Comparison of ENCODE assay signal across 31 cellular contexts in the genomic region with DNA sequence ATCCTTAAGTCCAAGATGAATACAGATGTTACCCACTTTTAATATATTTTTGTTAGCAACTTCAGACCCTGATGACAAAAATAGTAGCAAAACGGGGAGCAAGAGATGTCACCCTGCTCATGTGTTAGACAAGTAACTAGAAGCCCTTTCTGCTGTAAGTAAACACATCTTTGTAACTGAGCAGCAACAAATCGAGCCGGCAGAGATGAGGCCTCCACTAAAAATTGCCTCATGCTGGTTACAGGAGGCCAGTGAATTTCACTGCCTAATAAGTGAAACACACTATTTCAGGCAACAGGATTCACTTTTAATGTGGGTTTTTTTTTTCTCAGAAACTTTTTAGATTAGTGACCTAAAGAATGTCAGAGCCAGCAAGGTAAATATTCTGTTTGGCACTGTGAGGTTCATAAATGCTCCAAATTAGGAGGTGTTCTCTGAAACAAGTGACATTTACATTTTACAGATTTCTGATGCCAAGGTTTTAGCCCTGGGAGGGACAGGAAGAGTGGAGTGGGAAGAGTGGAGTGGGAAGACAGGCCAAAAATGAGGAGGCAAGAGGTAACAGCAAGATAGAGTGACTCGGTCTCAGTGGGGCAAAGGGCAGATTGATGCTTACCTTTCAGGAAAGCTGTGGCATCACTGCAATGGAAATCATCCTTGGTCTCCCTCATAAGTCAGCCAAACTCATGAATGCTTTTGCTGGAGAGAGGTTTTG. TPM values are rescaled to one million over a fixed set of nuclear protein-coding genes. Genes with fewer than 3 reads are reported as not detected.
DNase-seq lines count a peak whose midpoint lies in the region; ATAC-seq, FAIRE-seq and TF ChIP-seq lines count a peak whose summit lies in the region.
"Had no signal": no experiment of that assay in that cellular context is flagged by ENCODE, and none has a peak within 500 bp of the region (broad histone marks: within the 10 kb centered on the region; RNA-seq: fewer than 3 reads in every experiment).

No MANE protein-coding gene starts in this region.

- FAIRE-seq in H1 (lab: Jason Lieb, UNC), result no peak
- FAIRE-seq: bronchial epithelial cell, K562, RCC 7860 had no signal

- H3F3A ChIP-seq in PC-3 (ENCODE audit: low read length, unreplicated experiment), result no peaks in the 10 kb centered on the region

- H3K27me3 Mint-ChIP-seq in progenitor cell of endocrine pancreas, result no peaks in the 10 kb centered on the region
- H3K27me3 Mint-ChIP-seq: CD4-positive, CD25-positive, alpha-beta regulatory T cell; dendritic cell treated with granulocyte-macrophage colony-stimulating factor and Interleukin-4, amounts not matched to agents 40 ng/mL and 50 ng/mL, for 4 days; T-helper 17 cell had no signal

- no peak for TF ChIP-seq CTCF in PC-3 (conservative IDR thresholded peaks at IDR 0.05; ENCODE audit: low read depth, low read length)
- TF ChIP-seq CTCF in H1 (IDR thresholded peaks at IDR 0.05; ENCODE audit: control extremely low read depth in 1 of 3, insufficient read depth in 1 of 3, low read depth in 1 of 3, low read length in 3 of 3), result no peak
- TF ChIP-seq CTCF in vagina (IDR thresholded peaks at IDR 0.05), result no peak
- TF ChIP-seq CTCF in progenitor cell of endocrine pancreas (IDR thresholded peaks at IDR 0.05; ENCODE audit: unreplicated experiment), result no peak

- H3K9me3 ChIP-seq in PC-3 (ENCODE audit: low read length) (no peaks in the 10 kb centered on the region), H1 (ENCODE audit: insufficient read depth in 2 of 2, low read depth in 1 of 2, low read length in 1 of 2) (no peaks in the 10 kb centered on the region), mesenchymal stem cell (ENCODE audit: control insufficient read depth, low read length) (no peaks in the 10 kb centered on the region), vagina (no peaks in the 10 kb centered on the region)
- H3K9me3 ChIP-seq: adrenal gland, heart left ventricle, SJSA1, testis had no signal

- peak; percentile 42 for ATAC-seq in PC-3
- no peak for ATAC-seq in HG03520 (IDR thresholded peaks at IDR 0.05; ENCODE audit: unreplicated experiment)
- ATAC-seq: heart left ventricle, T-helper 17 cell had no signal

- H2BK12ac ChIP-seq in H1 (ENCODE audit: low read depth, low read length), result no peak overlapping the region
- H2BK12ac ChIP-seq in mesenchymal stem cell (ENCODE audit: low read length in 2 of 2), result peak overlapping the region; percentile 34 to 78

- H3K9ac ChIP-seq in PC-3 (ENCODE audit: low read length) (no peak overlapping the region), H1 (replicated peaks in 1 of 4; ENCODE audit: extremely low read depth in 1 of 4, low read depth in 3 of 4, low read length in 3 of 4) (no peak overlapping the region), mesenchymal stem cell (ENCODE audit: low read length) (no peak overlapping the region)

- no peak overlapping the region for H3K56ac ChIP-seq in H1 (replicated peaks; ENCODE audit: insufficient read length, low read depth, low read length)

- H3K79me2 ChIP-seq in PC-3 (ENCODE audit: low read length) (no peaks in the 10 kb centered on the region), H1 (ENCODE audit: control insufficient read depth in 1 of 2, insufficient read depth in 2 of 2, low read length in 2 of 2) (no peaks in the 10 kb centered on the region)

- no peak overlapping the region for H3K23ac ChIP-seq in H1 (ENCODE audit: insufficient read length)
- H3K23ac ChIP-seq in mesenchymal stem cell (ENCODE audit: low read length in 2 of 2), result no peak overlapping the region

- no peaks in the 10 kb centered on the region for H3K9me2 ChIP-seq in PC-3 (replicated peaks; ENCODE audit: low read length)

- H3K36me3 Mint-ChIP-seq in progenitor cell of endocrine pancreas (ENCODE audit: insufficient read depth), result no peaks in the 10 kb centered on the region
- H3K36me3 Mint-ChIP-seq: CD4-positive, CD25-positive, alpha-beta regulatory T cell had no signal

- H2AK5ac ChIP-seq in H1 (ENCODE audit: low read depth, low read length) (no peak overlapping the region), mesenchymal stem cell (ENCODE audit: low read length, severe bottlenecking) (peak overlapping the region; percentile 65)

- H2AFZ ChIP-seq in PC-3 (ENCODE audit: low read length), result no peak overlapping the region
- H2AFZ ChIP-seq in H1 (ENCODE audit: low read length), result no peak overlapping the region
- H2AFZ ChIP-seq in mesenchymal stem cell (ENCODE audit: low read depth, low read length), result peak overlapping the region; percentile 42

- no peak overlapping the region for H2BK120ac ChIP-seq in H1 (replicated peaks; ENCODE audit: low read depth, low read length)
- no peak overlapping the region for H2BK120ac ChIP-seq in mesenchymal stem cell (ENCODE audit: low read depth, low read length)

- no peaks in the 10 kb centered on the region for H3K23me2 ChIP-seq in H1 (ENCODE audit: low read depth, low read length)

- TF ChIP-seq POLR2A in H1 (IDR thresholded peaks at IDR 0.05; ENCODE audit: control extremely low read depth in 1 of 2, low read depth in 2 of 2, low read length in 2 of 2) (no peak), vagina (IDR thresholded peaks at IDR 0.05) (no peak)

- intact Hi-C loops in PC-3 (cut with micrococcal nuclease) (no loop called here), vagina (cut with DNase I) (no loop called here)

- H3K27ac Mint-ChIP-seq in progenitor cell of endocrine pancreas, result no peak overlapping the region
- H3K27ac Mint-ChIP-seq: dendritic cell treated with granulocyte-macrophage colony-stimulating factor and Interleukin-4, amounts not matched to agents 40 ng/mL and 50 ng/mL, for 4 days; T-helper 17 cell had no signal

- no peaks in the 10 kb centered on the region for H3K9me3 Mint-ChIP-seq in progenitor cell of endocrine pancreas (ENCODE audit: low read depth)
- H3K9me3 Mint-ChIP-seq: dendritic cell treated with granulocyte-macrophage colony-stimulating factor and Interleukin-4, amounts not matched to agents 40 ng/mL and 50 ng/mL, for 4 days had no signal

- CTCF ChIA-PET in PC-3 (lab: Charles Lee), result no interaction called here
- CTCF ChIA-PET in H1 (lab: Charles Lee; ENCODE audit: partially characterized antibody), result no interaction called here

- H3K4ac ChIP-seq in H1 (replicated peaks; ENCODE audit: insufficient read length, low read depth, low read length) (peak overlapping the region; percentile 69), mesenchymal stem cell (ENCODE audit: low read depth in 1 of 2, low read length in 2 of 2) (peak overlapping the region in 1 of 2 experiments; percentile 16)

- peaks cover 23% of the 10 kb centered on the region for H3K4me1 ChIP-seq in PC-3 (ENCODE audit: insufficient read depth, low read length)
- H3K4me1 ChIP-seq in H1 (replicated peaks in 1 of 4; ENCODE audit: control insufficient read depth in 3 of 4, insufficient read depth in 4 of 4, low read length in 3 of 4), result peaks cover 0 to 4% (median 1%) of the 10 kb centered on the region in 4 experiments; a peak in 2 of 7 replicates
- H3K4me1 ChIP-seq in mesenchymal stem cell (ENCODE audit: control insufficient read depth, insufficient read depth, low read depth, low read length), result peaks cover 5% of the 10 kb centered on the region
- H3K4me1 ChIP-seq in vagina, result no peaks in the 10 kb centered on the region
- H3K4me1 ChIP-seq: adrenal gland had no signal

- H3K4me3 ChIP-seq in PC-3 (ENCODE audit: low read length), result no peak overlapping the region
- H3K4me3 ChIP-seq in H1 (ENCODE audit: extremely low read depth in 1 of 4, insufficient read depth in 2 of 4, low read depth in 3 of 4, low read length in 4 of 4), result no peak overlapping the region
- H3K4me3 ChIP-seq in mesenchymal stem cell (ENCODE audit: insufficient read depth in 1 of 2, low read depth in 1 of 2, low read length in 2 of 2), result no peak overlapping the region
- H3K4me3 ChIP-seq in vagina, result no peak overlapping the region
- H3K4me3 ChIP-seq: adrenal gland, heart left ventricle, K562, SJSA1, testis had no signal

- DNase-seq in PC-3 (no peak), H1 (ENCODE audit: low read depth in 1 of 2, low spot score in 2 of 2) (no peak), mesenchymal stem cell (no peak), vagina (ENCODE audit: extremely low spot score in 2 of 2) (no peak), germinal center (ENCODE audit: low spot score) (no peak), progenitor cell of endocrine pancreas (ENCODE audit: low spot score, unreplicated experiment) (no peak)
- DNase-seq: activated CD4-positive, alpha-beta T cell treated with anti-CD3 and anti-CD28 coated beads for 48 hours; activated naive CD4-positive, alpha-beta T cell treated with Interleukin-2 at 50 U/mL for 16 hours; activated T-cell treated with anti-CD3 and anti-CD28 coated beads, Interleukin-2, amount 50 U/mL, for 48 hours; adrenal gland; CD4-positive, CD25-positive, alpha-beta regulatory T cell; EL; HCEC 1CT; heart left ventricle; mammary epithelial cell; NCI-H146; NCI-H510A treated with DMSO at 0.1 percent for 48 hours; NK-92 treated with Interleukin-12 subunit alpha and Interleukin-12 subunit beta, amount 100 ng/mL, for 24 hours; retina; stimulated activated CD4-positive, alpha-beta T cell treated with anti-CD3 and anti-CD28 coated beads, Interleukin-12 subunit alpha, Interleukin-12 subunit beta, amount 100 ng/mL, for 4 hours; stimulated activated CD4-positive, alpha-beta T cell treated with anti-CD3 and anti-CD28 coated beads, Interleukin-4, amount 100 ng/mL, for 24 hours; stimulated activated naive CD4-positive, alpha-beta T cell; T-helper 17 cell; testis had no signal

- no peak overlapping the region for H2BK5ac ChIP-seq in H1 (ENCODE audit: low read depth, low read length)
- H2BK5ac ChIP-seq in mesenchymal stem cell (ENCODE audit: low read depth, low read length, poor library complexity, severe bottlenecking), result no peak overlapping the region

- H3K18ac ChIP-seq in H1 (ENCODE audit: extremely low read depth, low read length) (no peak overlapping the region), mesenchymal stem cell (ENCODE audit: low read depth in 1 of 2, low read length in 2 of 2) (peak overlapping the region in 1 of 2 experiments; percentile 91)

- POLR2A ChIA-PET in PC-3 (lab: Charles Lee; ENCODE audit: unreplicated experiment), result no interaction called here
- POLR2A ChIA-PET in H1 (lab: Charles Lee; ENCODE audit: partially characterized antibody), result no interaction called here

- H4K8ac ChIP-seq in H1 (ENCODE audit: extremely low read depth, insufficient read depth, low read length) (no peak overlapping the region), mesenchymal stem cell (ENCODE audit: low read length) (no peak overlapping the region)

- TF ChIP-seq EP300 in H1 (IDR thresholded peaks at IDR 0.05; ENCODE audit: borderline replicate concordance in 1 of 2, low read depth in 2 of 2, low read length in 2 of 2), result no peak

- H3K4me2 ChIP-seq in PC-3 (ENCODE audit: low read length), result no peak overlapping the region
- 0 out of 4 replicates have a peak overlapping the region, but pooled peaks have one; percentile 0 to 16 for H3K4me2 ChIP-seq in H1 (ENCODE audit: insufficient read depth in 1 of 2, low read depth in 2 of 2, low read length in 2 of 2)
- H3K4me2 ChIP-seq in mesenchymal stem cell (ENCODE audit: low read length, poor library complexity, severe bottlenecking), result no peak overlapping the region

- H3K36me3 ChIP-seq in PC-3 (ENCODE audit: low read depth, low read length), result no peaks in the 10 kb centered on the region
- H3K36me3 ChIP-seq in H1 (ENCODE audit: control insufficient read depth in 2 of 4, insufficient read depth in 4 of 4, low read length in 3 of 4), result no peaks in the 10 kb centered on the region
- no peaks in the 10 kb centered on the region for H3K36me3 ChIP-seq in mesenchymal stem cell (ENCODE audit: control insufficient read depth in 1 of 2, insufficient read depth in 2 of 2, low read depth in 1 of 2, low read length in 2 of 2)
- H3K36me3 ChIP-seq in vagina, result no peaks in the 10 kb centered on the region
- H3K36me3 ChIP-seq: adrenal gland, heart left ventricle, SJSA1 had no signal

- H3K79me1 ChIP-seq in H1 (ENCODE audit: low read depth, low read length) (no peaks in the 10 kb centered on the region), mesenchymal stem cell (replicated peaks; ENCODE audit: low read length, poor library complexity, severe bottlenecking) (no peaks in the 10 kb centered on the region)

- H4K91ac ChIP-seq in H1 (replicated peaks; ENCODE audit: insufficient read length, low read length), result no peak overlapping the region
- H4K91ac ChIP-seq in mesenchymal stem cell (ENCODE audit: low read length), result no peak overlapping the region

- H4K20me1 ChIP-seq in PC-3 (ENCODE audit: low read length) (no peaks in the 10 kb centered on the region), H1 (replicated peaks in 1 of 2; ENCODE audit: control insufficient read depth in 1 of 2, insufficient read depth in 2 of 2, low read length in 2 of 2) (no peaks in the 10 kb centered on the region)

- H2BK15ac ChIP-seq in H1 (ENCODE audit: low read length) (no peak overlapping the region), mesenchymal stem cell (ENCODE audit: low read depth, poor library complexity, severe bottlenecking) (no peak overlapping the region)

- H3K4me1 Mint-ChIP-seq in progenitor cell of endocrine pancreas (ENCODE audit: low read depth), result peaks cover 3% of the 10 kb centered on the region
- H3K4me1 Mint-ChIP-seq: CD4-positive, CD25-positive, alpha-beta regulatory T cell; T-helper 17 cell had no signal

- H3K14ac ChIP-seq in H1 (ENCODE audit: insufficient read length) (no peak overlapping the region), mesenchymal stem cell (ENCODE audit: low read length in 2 of 2) (peak overlapping the region in 1 of 2 experiments; percentile 71)

- TF ChIP-seq RAD21 in H1 (IDR thresholded peaks at IDR 0.05 in 1 of 2, conservative IDR thresholded peaks at IDR 0.05 in 1 of 2; ENCODE audit: low read depth in 2 of 2, low read length in 2 of 2), result no peak

- no peak overlapping the region for H4K5ac ChIP-seq in H1 (ENCODE audit: insufficient read length, low read depth, low read length)

- 81% methylated on average over 4 of the region's 4 CpGs; no CpG with 5 or more reads in 1 of the 2 experiments for WGBS in H1 (ENCODE audit: extremely low coverage in 1 of 2, insufficient coverage in 1 of 2, insufficient read length in 1 of 2, insufficient replicate concordance in 2 of 2, low coverage in 1 of 2, low lambda C conversion rate in 2 of 2, missing lambda C conversion rate in 1 of 2), 2 experiments
- WGBS in mesenchymal stem cell, result 83% methylated on average over 4 of the region's 4 CpGs

- H3K27me3 ChIP-seq in PC-3 (ENCODE audit: low read length), result no peaks in the 10 kb centered on the region
- H3K27me3 ChIP-seq in H1 (replicated peaks in 1 of 4; ENCODE audit: control insufficient read depth in 3 of 4, extremely low read depth in 1 of 4, insufficient read depth in 3 of 4, low read length in 3 of 4), result no peaks in the 10 kb centered on the region
- H3K27me3 ChIP-seq in mesenchymal stem cell (ENCODE audit: control insufficient read depth in 1 of 2, insufficient read depth in 1 of 2, low read length in 2 of 2), result no peaks in the 10 kb centered on the region
- no peaks in the 10 kb centered on the region for H3K27me3 ChIP-seq in vagina
- H3K27me3 ChIP-seq: adrenal gland, heart left ventricle, SJSA1, testis had no signal

- no TSS peak for BruUV-seq in PC-3 (replicated peaks; lab: Mats Ljungman, UMichigan)

- no peak overlapping the region for H3K4me3 Mint-ChIP-seq in progenitor cell of endocrine pancreas (ENCODE audit: low read depth)
- H3K4me3 Mint-ChIP-seq: CD4-positive, CD25-positive, alpha-beta regulatory T cell; dendritic cell treated with granulocyte-macrophage colony-stimulating factor and Interleukin-4, amounts not matched to agents 40 ng/mL and 50 ng/mL, for 4 days; T-helper 17 cell had no signal

- no peak overlapping the region for H2BK20ac ChIP-seq in H1 (ENCODE audit: low read length)

- no peak overlapping the region for H3K27ac ChIP-seq in PC-3 (ENCODE audit: low read length)
- H3K27ac ChIP-seq in H1 (ENCODE audit: low read depth, low read length), result no peak overlapping the region
- H3K27ac ChIP-seq in mesenchymal stem cell (ENCODE audit: low read length, poor library complexity, severe bottlenecking), result no peak overlapping the region
- peak overlapping the region; percentile 35 for H3K27ac ChIP-seq in vagina
- H3K27ac ChIP-seq: adrenal gland, testis had no signal

RNA-seq across cellular contexts. Expression of a gene that starts 53.6 kb away (rescaled TPM):
- total RNA-seq in PC-3 (2014; rRNA removed) (0.11 TPM in 1 of 2 replicates, not detected in the other), vagina (2.9 TPM), progenitor cell of endocrine pancreas (1.3 and 2.3 TPM in 2 replicates)
- 3.0 and 3.3 TPM in 2 replicates for total RNA-seq in H1 (2021; fragmentation: NEBNext Ultra II Directional; extraction: Animal tissue kit (Norgen Biotek cat#: 25700))
- 2.2 and 3.0 TPM in 2 replicates for polyA plus RNA-seq in H1 (2011; rRNA removed)
- 4.0 TPM for polyA plus RNA-seq in H1 (2011; cell fraction: cytosol; rRNA removed)
- 2.7 TPM for polyA plus RNA-seq in H1 (2011; cell fraction: nucleus; rRNA removed)
- 2.5 to 5.7 TPM (median 3.1 TPM) in 4 replicates for polyA plus RNA-seq in H1 (2012, experiment 1 of 2)
- polyA plus RNA-seq in H1 (2012, experiment 2 of 2), result 0.26 TPM
- polyA plus RNA-seq in H1 (2013, experiment 1 of 2), result 7.5 TPM
- 7.3 TPM for polyA plus RNA-seq in H1 (2013, experiment 2 of 2)
- 2.8 and 4.5 TPM in 2 replicates for polyA minus RNA-seq in H1 (2011; rRNA and poly(A)+ RNA removed)
- polyA minus RNA-seq in H1 (2011; cell fraction: cytosol; rRNA and poly(A)+ RNA removed), result 0.73 TPM
- polyA minus RNA-seq in H1 (2011; cell fraction: nucleus; rRNA and poly(A)+ RNA removed), result 2.2 TPM
- 17.6 TPM for polyA plus RNA-seq in mesenchymal stem cell (2013, experiment 1 of 2)
- 18.7 TPM for polyA plus RNA-seq in mesenchymal stem cell (2013, experiment 2 of 2)
- total RNA-seq: activated CD8-positive, alpha-beta memory T cell treated with anti-CD3 and anti-CD28 coated beads for 36 hours had no signal

Comparison
In these comparisons a context has a peak if more than half of its experiments do, and no peak if none do; other contexts are left out.
1. H3K4me2 ChIP-seq: peak in H1 (2 of 2); none in PC-3 (single experiment) and mesenchymal stem cell (single experiment).